ENCODE assay signal across 1 cellular context in genomic region chr14:59829941-59830734, GRCh38.
TF ChIP-seq lines count a peak whose summit lies in the region.

No MANE protein-coding gene starts in this region.

TF ChIP-seq in WTC11, 78 proteins besides CTCF, POLR2A, EP300 and RAD21 (continued from another document):
- no peak for TF ChIP-seq HMGXB4 (CRISPR knock-in tag; IDR thresholded peaks at IDR 0.05)
- TF ChIP-seq ARID4B (CRISPR knock-in tag; IDR thresholded peaks at IDR 0.05; ENCODE audit: borderline replicate concordance), result no peak
- no peak for TF ChIP-seq FOXP4 (CRISPR knock-in tag; IDR thresholded peaks at IDR 0.05)
- no peak for TF ChIP-seq ZBTB21 (CRISPR knock-in tag; IDR thresholded peaks at IDR 0.05; ENCODE audit: borderline replicate concordance)
- TF ChIP-seq E2F5 (CRISPR knock-in tag; IDR thresholded peaks at IDR 0.05), result no peak
- no peak for TF ChIP-seq OVOL2 (CRISPR knock-in tag; IDR thresholded peaks at IDR 0.05; ENCODE audit: borderline replicate concordance)
- no peak for TF ChIP-seq MYBL2 (CRISPR knock-in tag; IDR thresholded peaks at IDR 0.05)
- TF ChIP-seq, protein P1, sequence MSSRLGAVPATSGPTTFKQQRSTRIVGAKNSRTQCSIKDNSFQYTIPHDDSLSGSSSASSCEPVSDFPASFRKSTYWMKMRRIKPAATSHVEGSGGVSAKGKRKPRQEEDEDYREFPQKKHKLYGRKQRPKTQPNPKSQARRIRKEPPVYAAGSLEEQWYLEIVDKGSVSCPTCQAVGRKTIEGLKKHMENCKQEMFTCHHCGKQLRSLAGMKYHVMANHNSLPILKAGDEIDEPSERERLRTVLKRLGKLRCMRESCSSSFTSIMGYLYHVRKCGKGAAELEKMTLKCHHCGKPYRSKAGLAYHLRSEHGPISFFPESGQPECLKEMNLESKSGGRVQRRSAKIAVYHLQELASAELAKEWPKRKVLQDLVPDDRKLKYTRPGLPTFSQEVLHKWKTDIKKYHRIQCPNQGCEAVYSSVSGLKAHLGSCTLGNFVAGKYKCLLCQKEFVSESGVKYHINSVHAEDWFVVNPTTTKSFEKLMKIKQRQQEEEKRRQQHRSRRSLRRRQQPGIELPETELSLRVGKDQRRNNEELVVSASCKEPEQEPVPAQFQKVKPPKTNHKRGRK (CRISPR knock-in tag; IDR thresholded peaks at IDR 0.05; ENCODE audit: borderline replicate concordance), result no peak
- no peak for TF ChIP-seq ZNF138 (CRISPR knock-in tag; conservative IDR thresholded peaks at IDR 0.05)
- TF ChIP-seq FOXJ3 (CRISPR knock-in tag; IDR thresholded peaks at IDR 0.05; ENCODE audit: borderline replicate concordance), result no peak
- no peak for TF ChIP-seq ATF2 (CRISPR knock-in tag; IDR thresholded peaks at IDR 0.05; ENCODE audit: borderline replicate concordance, low read depth)
- no peak for TF ChIP-seq KAT7 (CRISPR knock-in tag; IDR thresholded peaks at IDR 0.05; ENCODE audit: borderline replicate concordance)
- no peak for TF ChIP-seq ZNF416 (CRISPR knock-in tag; IDR thresholded peaks at IDR 0.05)
- TF ChIP-seq JAZF1 (CRISPR knock-in tag; IDR thresholded peaks at IDR 0.05), result no peak
- TF ChIP-seq GTF2I (CRISPR knock-in tag; conservative IDR thresholded peaks at IDR 0.05), result no peak; the same call in 1 of the 2 replicates
